Comparison of ENCODE assay signal across 14 cellular contexts in the genomic region with DNA sequence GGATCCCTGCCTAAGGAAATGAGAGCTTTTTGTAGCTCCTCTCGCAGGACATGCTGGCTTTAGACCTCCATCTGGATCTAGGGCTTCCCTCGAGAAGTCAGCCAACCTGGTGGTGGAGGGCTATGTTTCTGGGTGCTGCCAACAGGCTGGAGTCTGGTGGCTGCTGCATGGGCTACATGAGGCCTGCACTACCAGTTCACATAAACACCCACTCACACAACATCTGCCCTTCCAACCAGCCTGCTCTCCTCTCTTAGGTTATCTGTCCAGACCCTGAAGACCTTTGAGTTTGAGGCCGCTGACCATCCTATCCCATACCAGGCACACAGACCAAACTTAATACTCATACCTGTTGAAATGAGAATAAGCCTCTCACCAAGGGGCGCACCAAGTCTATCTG. TPM values are rescaled to one million over a fixed set of nuclear protein-coding genes. Genes with fewer than 3 reads are reported as not detected.
A peak's percentile ranks its signal among the peaks of the same experiment; 100 is the strongest.
DNase-seq lines count a peak whose midpoint lies in the region; TF ChIP-seq lines count a peak whose summit lies in the region.
"Had no signal": no experiment of that assay in that cellular context is flagged by ENCODE, and none has a peak within 500 bp of the region (broad histone marks: within the 10 kb centered on the region; RNA-seq: fewer than 3 reads in every experiment).

No MANE protein-coding gene starts in this region.

- H3F3A ChIP-seq in neural progenitor cell (ENCODE audit: low read depth), result peaks cover 50% of the 10 kb centered on the region
- H3F3A ChIP-seq in smooth muscle cell (ENCODE audit: low read depth), result no peaks in the 10 kb centered on the region

- no CpG with 5 or more reads among the region's 4 CpGs for WGBS in H9 (ENCODE audit: extremely low coverage, insufficient read length, low lambda C conversion rate)
- 90 to 95% methylated on average over 2 to 4 of the region's 4 CpGs for WGBS in endodermal cell (ENCODE audit: insufficient coverage in 1 of 2, insufficient read length in 1 of 2), 2 experiments
- WGBS in smooth muscle cell (ENCODE audit: low lambda C conversion rate), result 100% methylated on average over 4 of the region's 4 CpGs

- H2BK12ac ChIP-seq in H9 (ENCODE audit: insufficient read length, low read depth, low read length), result no peak overlapping the region

- DNase-seq in H9, result no peak
- peak; percentile 61 for DNase-seq in NCI-H69 (lab: John Stamatoyannopoulos, UW)
- peak; percentile 41 for DNase-seq in endodermal cell
- no peak for DNase-seq in neural progenitor cell (ENCODE audit: low spot score)
- DNase-seq in NCI-H774 (lab: John Stamatoyannopoulos, UW), result no peak
- no peak for DNase-seq in effector memory CD4-positive, alpha-beta T cell
- no peak for DNase-seq in smooth muscle cell (lab: John Stamatoyannopoulos, UW; ENCODE audit: unreplicated experiment)
- DNase-seq: 8988T; CD8-positive, alpha-beta T cell; DMS153; DMS79 treated with DMSO at 0.1 percent for 48 hours; EL had no signal

- no peak overlapping the region for H3K4me3 Mint-ChIP-seq in H9
- H3K4me3 Mint-ChIP-seq in endodermal cell, result no peak overlapping the region
- no peak overlapping the region for H3K4me3 Mint-ChIP-seq in neural progenitor cell
- H3K4me3 Mint-ChIP-seq: B cell; CD8-positive, alpha-beta T cell had no signal

- H3K9ac ChIP-seq in H9 (ENCODE audit: extremely low read depth, insufficient read length, low read length) (no peak overlapping the region), endodermal cell (ENCODE audit: extremely low read depth, low read length, poor library complexity, severe bottlenecking) (no peak overlapping the region), neural progenitor cell (no peak overlapping the region), smooth muscle cell (ENCODE audit: low read depth) (no peak overlapping the region)

- H3K4me1 Mint-ChIP-seq in H9, result peaks cover 49% of the 10 kb centered on the region in 2 experiments
- H3K4me1 Mint-ChIP-seq in endodermal cell, result peaks cover 35% of the 10 kb centered on the region
- peaks cover 46% of the 10 kb centered on the region for H3K4me1 Mint-ChIP-seq in neural progenitor cell

- no peak overlapping the region for H2AFZ ChIP-seq in H9 (ENCODE audit: low read length)
- peak overlapping the region; percentile 7 for H2AFZ ChIP-seq in neural progenitor cell (replicated peaks)
- H2AFZ ChIP-seq in smooth muscle cell (ENCODE audit: low read depth), result no peak overlapping the region

- H4K20me1 ChIP-seq in H9 (ENCODE audit: control insufficient read depth, insufficient read depth, insufficient read length), result no peaks in the 10 kb centered on the region
- H4K20me1 ChIP-seq in neural progenitor cell (ENCODE audit: low read depth), result no peaks in the 10 kb centered on the region
- no peaks in the 10 kb centered on the region for H4K20me1 ChIP-seq in smooth muscle cell (ENCODE audit: low read depth)

- H3K4me2 ChIP-seq in H9 (ENCODE audit: insufficient read depth, insufficient read length, low read length) (no peak overlapping the region), neural progenitor cell (peak overlapping the region; percentile 8), smooth muscle cell (no peak overlapping the region)

- no peak overlapping the region for H2BK5ac ChIP-seq in H9 (ENCODE audit: insufficient read length, low read length)

- H2BK120ac ChIP-seq in H9 (ENCODE audit: low read depth, low read length, poor library complexity, severe bottlenecking), result peak overlapping the region; percentile 29

- H3K56ac ChIP-seq in H9 (ENCODE audit: insufficient read length, low read depth, low read length), result no peak overlapping the region

- peaks cover 3% of the 10 kb centered on the region for H3K36me3 ChIP-seq in endodermal cell (ENCODE audit: control insufficient read depth, insufficient read depth, low read length)
- no peaks in the 10 kb centered on the region for H3K36me3 ChIP-seq in neural progenitor cell
- H3K36me3 ChIP-seq in effector memory CD4-positive, alpha-beta T cell (ENCODE audit: control insufficient read depth, insufficient read depth, low read length), result no peaks in the 10 kb centered on the region
- H3K36me3 ChIP-seq in smooth muscle cell (ENCODE audit: low read depth), result no peaks in the 10 kb centered on the region

- H3K4me3 ChIP-seq in endodermal cell (ENCODE audit: low read length) (no peak overlapping the region), neural progenitor cell (no peak overlapping the region), smooth muscle cell (no peak overlapping the region)
- no peak overlapping the region for H3K4me3 ChIP-seq in effector memory CD4-positive, alpha-beta T cell (ENCODE audit: insufficient read depth, low read depth, low read length, poor library complexity, severe bottlenecking)

- H3K27me3 ChIP-seq in H9 (ENCODE audit: insufficient read depth, low read length) (no peaks in the 10 kb centered on the region), endodermal cell (ENCODE audit: control insufficient read depth, insufficient read depth, low read length, poor library complexity, severe bottlenecking) (no peaks in the 10 kb centered on the region), neural progenitor cell (no peaks in the 10 kb centered on the region), smooth muscle cell (ENCODE audit: low read depth) (no peaks in the 10 kb centered on the region)
- H3K27me3 ChIP-seq in effector memory CD4-positive, alpha-beta T cell (replicated peaks; ENCODE audit: control insufficient read depth, insufficient read depth, low read length, poor library complexity, severe bottlenecking), result no peaks in the 10 kb centered on the region

- H3T11ph ChIP-seq in H9 (ENCODE audit: low read length), result no peak overlapping the region

- H3K18ac ChIP-seq in H9 (ENCODE audit: insufficient read length, low read depth, low read length), result no peak overlapping the region

- H3K27ac Mint-ChIP-seq in H9 (no peak overlapping the region), endodermal cell (no peak overlapping the region), neural progenitor cell (peak overlapping the region; percentile 78)
- H3K27ac Mint-ChIP-seq: B cell; CD8-positive, alpha-beta T cell had no signal

- H3K14ac ChIP-seq in H9 (ENCODE audit: insufficient read depth, low read length), result no peak overlapping the region

- H3K27ac ChIP-seq in H9 (ENCODE audit: insufficient read length, low read depth, low read length) (no peak overlapping the region), endodermal cell (ENCODE audit: low read depth, low read length) (no peak overlapping the region), neural progenitor cell (peak overlapping the region; percentile 71), smooth muscle cell (ENCODE audit: low read depth) (no peak overlapping the region)
- H3K27ac ChIP-seq in effector memory CD4-positive, alpha-beta T cell (ENCODE audit: insufficient read depth, low read length, poor library complexity, severe bottlenecking), result no peak overlapping the region
- H3K27ac ChIP-seq: C4-2B had no signal

- H3K79me2 ChIP-seq in H9 (ENCODE audit: insufficient read depth, low read length) (no peaks in the 10 kb centered on the region), neural progenitor cell (ENCODE audit: low read depth) (no peaks in the 10 kb centered on the region), smooth muscle cell (ENCODE audit: low read depth) (no peaks in the 10 kb centered on the region)

- TF ChIP-seq CTCF in H9 (conservative IDR thresholded peaks at IDR 0.05), result no peak
- no peak for TF ChIP-seq CTCF in endodermal cell (conservative IDR thresholded peaks at IDR 0.05)
- TF ChIP-seq CTCF in neural progenitor cell (IDR thresholded peaks at IDR 0.05), result no peak
- TF ChIP-seq CTCF in smooth muscle cell (IDR thresholded peaks at IDR 0.05; ENCODE audit: borderline replicate concordance, insufficient read depth, poor library complexity, severe bottlenecking), result no peak

- no peak overlapping the region for H4K8ac ChIP-seq in H9 (replicated peaks; ENCODE audit: insufficient read length, low read depth, low read length)

- no peak overlapping the region for H2BK15ac ChIP-seq in H9 (ENCODE audit: low read depth, low read length)

- H2AK5ac ChIP-seq in H9 (ENCODE audit: insufficient read length, low read length), result no peak overlapping the region

- peaks cover 0 to 8% (median 0%) of the 10 kb centered on the region in 3 experiments; a peak in 2 of 7 replicates for H3K36me3 Mint-ChIP-seq in H9 (ENCODE audit: insufficient read depth in 1 of 3, low read depth in 3 of 3)
- no peaks in the 10 kb centered on the region for H3K36me3 Mint-ChIP-seq in endodermal cell (ENCODE audit: low read depth)
- no peaks in the 10 kb centered on the region for H3K36me3 Mint-ChIP-seq in neural progenitor cell
- H3K36me3 Mint-ChIP-seq: CD8-positive, alpha-beta T cell had no signal

- no peaks in the 10 kb centered on the region for H3K79me1 ChIP-seq in H9 (ENCODE audit: insufficient read depth, low read depth, low read length, poor library complexity, severe bottlenecking)

- H3K4me1 ChIP-seq in H9 (ENCODE audit: insufficient read depth, low read length) (no peaks in the 10 kb centered on the region; the same call in 1 of the 2 replicates), endodermal cell (ENCODE audit: control insufficient read depth, insufficient read depth, low read length) (peaks cover 7% of the 10 kb centered on the region), neural progenitor cell (peaks cover 45% of the 10 kb centered on the region), smooth muscle cell (ENCODE audit: low read depth) (peaks cover 41% of the 10 kb centered on the region)
- H3K4me1 ChIP-seq in effector memory CD4-positive, alpha-beta T cell (ENCODE audit: control insufficient read depth, insufficient read depth, low read length, poor library complexity, severe bottlenecking), result no peaks in the 10 kb centered on the region

- H3K23me2 ChIP-seq in H9 (ENCODE audit: insufficient read length, low read depth, low read length, poor library complexity, severe bottlenecking), result no peaks in the 10 kb centered on the region

- peaks cover 5% of the 10 kb centered on the region for H3K27me3 Mint-ChIP-seq in H9 (ENCODE audit: low read depth)
- H3K27me3 Mint-ChIP-seq in endodermal cell (ENCODE audit: insufficient read depth), result peaks cover 6% of the 10 kb centered on the region
- peaks cover 18% of the 10 kb centered on the region for H3K27me3 Mint-ChIP-seq in neural progenitor cell (ENCODE audit: insufficient read depth, low read depth)

- no peaks in the 10 kb centered on the region; a peak in 1 of 5 replicates for H3K9me3 Mint-ChIP-seq in H9
- H3K9me3 Mint-ChIP-seq in endodermal cell, result peaks cover 13% of the 10 kb centered on the region
- H3K9me3 Mint-ChIP-seq in neural progenitor cell, result peaks cover 2% of the 10 kb centered on the region
- H3K9me3 Mint-ChIP-seq: CD8-positive, alpha-beta T cell had no signal

- H3K4ac ChIP-seq in H9 (ENCODE audit: low read depth, low read length), result no peak overlapping the region

- no peak overlapping the region for H4K91ac ChIP-seq in H9 (ENCODE audit: insufficient read length, low read depth, low read length)

- no peak overlapping the region for H4K5ac ChIP-seq in H9 (ENCODE audit: insufficient read length, low read depth, low read length)

- no peak overlapping the region for H3K23ac ChIP-seq in H9 (ENCODE audit: insufficient read length, low read depth, low read length)

- H3K9me3 ChIP-seq in H9 (ENCODE audit: control insufficient read depth, low read depth, low read length), result no peaks in the 10 kb centered on the region
- H3K9me3 ChIP-seq in endodermal cell (ENCODE audit: control insufficient read depth, low read length), result peaks cover 23% of the 10 kb centered on the region
- no peaks in the 10 kb centered on the region for H3K9me3 ChIP-seq in neural progenitor cell (ENCODE audit: low read depth)
- no peaks in the 10 kb centered on the region for H3K9me3 ChIP-seq in effector memory CD4-positive, alpha-beta T cell (ENCODE audit: control insufficient read depth, low read length)
- no peaks in the 10 kb centered on the region for H3K9me3 ChIP-seq in smooth muscle cell (replicated peaks; ENCODE audit: low read depth)

- H2BK20ac ChIP-seq in H9 (ENCODE audit: low read depth, low read length, poor library complexity, severe bottlenecking), result no peak overlapping the region

RNA-seq across cellular contexts. Expression of a gene that starts 51.4 kb away (rescaled TPM):
- total RNA-seq in H9 (2021), result 114 and 121 TPM in 2 replicates
- total RNA-seq in endodermal cell, result 100 to 1,000 TPM; 156 to 189 TPM
- 69.1 TPM for polyA plus RNA-seq in endodermal cell (2013, experiment 1 of 2)
- polyA plus RNA-seq in endodermal cell (2013, experiment 2 of 2), result 67.2 TPM
- 170 and 233 TPM in 2 replicates for total RNA-seq in neural progenitor cell (ENCODE audit: low replicate concordance)
- 120 and 125 TPM in 2 replicates for total RNA-seq in smooth muscle cell
- 59.7 and 63.8 TPM in 2 replicates for polyA plus RNA-seq in smooth muscle cell

Comparison
In these comparisons a context has a peak if more than half of its experiments do, and no peak if none do; other contexts are left out.
1. DNase-seq: peak in NCI-H69 (single experiment) and endodermal cell (single experiment); none in H9 (single experiment), neural progenitor cell (single experiment), NCI-H774 (single experiment), effector memory CD4-positive, alpha-beta T cell (0 of 3) and smooth muscle cell (single experiment).